In the genomic region with DNA sequence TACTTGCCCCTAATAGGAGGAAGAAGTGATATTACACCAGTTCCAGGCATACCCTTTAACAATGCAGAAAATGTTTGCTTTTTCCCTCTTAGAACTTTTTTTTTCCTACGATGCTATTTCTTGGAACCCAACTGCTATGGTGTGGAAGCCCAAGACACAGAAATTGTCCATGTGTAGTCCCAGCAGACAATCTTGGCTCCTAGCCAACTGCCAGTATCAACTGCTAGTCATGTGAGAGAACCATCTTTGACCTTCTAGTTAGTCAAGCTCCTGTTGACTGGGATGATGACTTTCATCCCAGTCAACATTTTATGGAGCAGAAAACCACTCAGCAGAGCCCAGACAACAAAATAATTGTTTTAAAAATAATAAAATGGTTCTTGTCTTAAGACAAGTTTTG, we compare ENCODE assay signal across 36 cellular contexts.
"Had no signal": no experiment of that assay in that cellular context is flagged by ENCODE, and none has a peak within 500 bp of the region (broad histone marks: within the 10 kb centered on the region; RNA-seq: fewer than 3 reads in every experiment).

No MANE protein-coding gene starts in this region.

- H3K9me3 Mint-ChIP-seq: activated CD4-positive, alpha-beta T cell treated with anti-CD3 and anti-CD28 coated beads, Interleukin-2, amount 10 ng/mL, durations not matched to agents 24 days and 14 days; activated T-helper 1 cell treated with anti-CD3 and anti-CD28 coated beads, Interleukin-12 subunit alpha, Interleukin-12 subunit beta, Interleukin-2, Interleukin-4 antibody, amounts not matched to agents 30 ng/mL and 10 ng/mL and 1 ng/mL, durations not matched to agents 14 hours and 24 hours and 36 hours; activated T-helper 17 cell treated with anti-CD3 and anti-CD28 coated beads, Interleukin-2, amount 50 U/mL, for 72 hours had no signal

- ATAC-seq: activated CD8-positive, alpha-beta T cell treated with anti-CD3 and anti-CD28 coated beads for 36 hours; activated naive CD4-positive, alpha-beta T cell treated with anti-CD3 and anti-CD28 coated beads, Interleukin-2, amount 50 U/mL, for 72 hours; activated T-cell treated with anti-CD3 and anti-CD28 coated beads, Interleukin-2, amount 50 U/mL, for 4 hours; activated T-cell treated with anti-CD3 and anti-CD28 coated beads, Interleukin-2, amount 50 U/mL, for 72 hours; activated T-helper 17 cell treated with anti-CD3 and anti-CD28 coated beads, Interleukin-2, amount 50 U/mL, for 72 hours; body of pancreas had no signal

- H3K27ac ChIP-seq: adrenal gland, body of pancreas, brain microvascular endothelial cell, breast epithelium, VCaP had no signal

- H3K27me3 Mint-ChIP-seq: activated B cell treated with CpG ODN at 0.5 μM for 24 hours; activated CD4-positive, alpha-beta memory T cell treated with anti-CD3 and anti-CD28 coated beads for 36 hours; activated CD4-positive, alpha-beta T cell treated with anti-CD3 and anti-CD28 coated beads, Interleukin-2, amount 10 ng/mL, durations not matched to agents 24 days and 14 days; activated CD8-positive, alpha-beta T cell treated with anti-CD3 and anti-CD28 coated beads for 36 hours; activated naive CD8-positive, alpha-beta T cell treated with anti-CD3 and anti-CD28 coated beads for 36 hours; activated T-helper 17 cell treated with anti-CD3 and anti-CD28 coated beads, Interleukin-2, amount 50 U/mL, for 72 hours had no signal

- FAIRE-seq: astrocyte, colon, TTC549 had no signal

- H3K4me1 ChIP-seq: adrenal gland, body of pancreas, breast epithelium had no signal

- DNase-seq: activated B cell treated with CpG ODN at 0.5 μM for 24 hours; activated CD4-positive, alpha-beta memory T cell treated with anti-CD3 and anti-CD28 coated beads for 36 hours; activated CD4-positive, alpha-beta T cell treated with anti-CD3 and anti-CD28 coated beads for 4 hours; activated CD4-positive, alpha-beta T cell treated with anti-CD3 and anti-CD28 coated beads, Interleukin-2, amount 10 ng/mL, durations not matched to agents 24 days and 14 days; activated CD4-positive, alpha-beta T cell treated with anti-CD3 and anti-CD28 coated beads, Interleukin-2, amount 50 U/mL, for 1 hour; activated CD4-positive, alpha-beta T cell treated with anti-CD3 and anti-CD28 coated beads, Interleukin-2, amount 50 U/mL, for 4 hours; activated CD4-positive, CD25-positive, alpha-beta regulatory T cell treated with anti-CD3 and anti-CD28 coated beads, Interleukin-2, amount 50 U/mL, for 72 hours; activated CD8-positive, alpha-beta memory T cell treated with anti-CD3 and anti-CD28 coated beads, Interleukin-2, amount 50 U/mL, for 4 hours; activated CD8-positive, alpha-beta T cell treated with anti-CD3 and anti-CD28 coated beads for 36 hours; activated effector memory CD4-positive, alpha-beta T cell treated with anti-CD3 and anti-CD28 coated beads, Interleukin-2, amount 50 U/mL, for 16 hours; activated gamma-delta T cell treated with Interleukin-2 at 50 U/mL for 16 hours; activated naive CD4-positive, alpha-beta T cell; activated naive CD4-positive, alpha-beta T cell treated with anti-CD3 and anti-CD28 coated beads for 36 hours; activated naive CD4-positive, alpha-beta T cell treated with anti-CD3 and anti-CD28 coated beads, Interleukin-2, amount 50 U/mL, for 16 hours; activated naive CD8-positive, alpha-beta T cell treated with anti-CD3 and anti-CD28 coated beads for 36 hours; activated T-cell treated with anti-CD3 and anti-CD28 coated beads for 4 hours; activated T-cell treated with anti-CD3 and anti-CD28 coated beads, Interleukin-2, amount 50 U/mL, for 1 hour; activated T-cell treated with anti-CD3 and anti-CD28 coated beads, Interleukin-2, amount 50 U/mL, for 4 hours; activated T-cell treated with anti-CD3 and anti-CD28 coated beads, Interleukin-2, amount 50 U/mL, for 72 hours; adrenal gland; amniotic stem cell; aorta; body of pancreas; brain microvascular endothelial cell; central memory CD4-positive, alpha-beta T cell; T-helper 2 cell; T-helper 9 cell had no signal

- H3K36me3 Mint-ChIP-seq: activated CD4-positive, alpha-beta memory T cell treated with anti-CD3 and anti-CD28 coated beads for 36 hours; activated naive CD4-positive, alpha-beta T cell treated with anti-CD3 and anti-CD28 coated beads, Interleukin-2, amount 50 U/mL, for 72 hours; activated naive CD8-positive, alpha-beta T cell treated with anti-CD3 and anti-CD28 coated beads for 36 hours had no signal

- H3K27ac Mint-ChIP-seq: activated B cell treated with CpG ODN at 0.5 μM for 24 hours; activated CD4-positive, alpha-beta memory T cell treated with anti-CD3 and anti-CD28 coated beads for 36 hours; activated CD4-positive, alpha-beta T cell treated with anti-CD3 and anti-CD28 coated beads, Interleukin-2, amount 10 ng/mL, durations not matched to agents 24 days and 14 days; activated CD8-positive, alpha-beta T cell treated with anti-CD3 and anti-CD28 coated beads for 36 hours; activated naive CD4-positive, alpha-beta T cell treated with anti-CD3 and anti-CD28 coated beads for 36 hours; activated naive CD4-positive, alpha-beta T cell treated with anti-CD3 and anti-CD28 coated beads, Interleukin-2, amount 50 U/mL, for 72 hours; activated naive CD8-positive, alpha-beta T cell treated with anti-CD3 and anti-CD28 coated beads for 36 hours; activated T-cell treated with anti-CD3 and anti-CD28 coated beads, Interleukin-2, amount 50 U/mL, for 72 hours; activated T-helper 1 cell treated with anti-CD3 and anti-CD28 coated beads, Interleukin-12 subunit alpha, Interleukin-12 subunit beta, Interleukin-2, Interleukin-4 antibody, amounts not matched to agents 30 ng/mL and 10 ng/mL and 1 ng/mL, durations not matched to agents 14 hours and 24 hours and 36 hours; activated T-helper 17 cell treated with anti-CD3 and anti-CD28 coated beads, Interleukin-2, amount 50 U/mL, for 72 hours; T-helper 2 cell treated with Interferon-gamma antibody and Interleukin-4, amounts not matched to agents 5 μg/mL and 100 μg/mL, for 36 hours had no signal

- H3K4me3 Mint-ChIP-seq: activated B cell treated with CpG ODN at 0.5 μM for 24 hours; activated CD4-positive, alpha-beta memory T cell treated with anti-CD3 and anti-CD28 coated beads for 36 hours; activated CD4-positive, alpha-beta T cell treated with anti-CD3 and anti-CD28 coated beads, Interleukin-2, amount 10 ng/mL, durations not matched to agents 24 days and 14 days; activated CD8-positive, alpha-beta T cell treated with anti-CD3 and anti-CD28 coated beads for 36 hours; activated naive CD4-positive, alpha-beta T cell treated with anti-CD3 and anti-CD28 coated beads for 36 hours; activated naive CD8-positive, alpha-beta T cell treated with anti-CD3 and anti-CD28 coated beads for 36 hours; activated T-cell treated with anti-CD3 and anti-CD28 coated beads, Interleukin-2, amount 50 U/mL, for 4 hours; activated T-cell treated with anti-CD3 and anti-CD28 coated beads, Interleukin-2, amount 50 U/mL, for 72 hours; activated T-helper 1 cell treated with anti-CD3 and anti-CD28 coated beads, Interleukin-12 subunit alpha, Interleukin-12 subunit beta, Interleukin-2, Interleukin-4 antibody, amounts not matched to agents 30 ng/mL and 10 ng/mL and 1 ng/mL, durations not matched to agents 14 hours and 24 hours and 36 hours; activated T-helper 17 cell treated with anti-CD3 and anti-CD28 coated beads, Interleukin-2, amount 50 U/mL, for 72 hours; T-helper 2 cell treated with Interferon-gamma antibody and Interleukin-4, amounts not matched to agents 5 μg/mL and 100 μg/mL, for 36 hours had no signal

- H3K27me3 ChIP-seq: adrenal gland, body of pancreas, brain microvascular endothelial cell, breast epithelium had no signal

- H3K4me1 Mint-ChIP-seq: activated B cell treated with CpG ODN at 0.5 μM for 24 hours; activated CD4-positive, alpha-beta T cell treated with anti-CD3 and anti-CD28 coated beads, Interleukin-2, amount 10 ng/mL, durations not matched to agents 24 days and 14 days; activated naive CD8-positive, alpha-beta T cell treated with anti-CD3 and anti-CD28 coated beads for 36 hours; activated T-helper 17 cell treated with anti-CD3 and anti-CD28 coated beads, Interleukin-2, amount 50 U/mL, for 72 hours had no signal

- H3K36me3 ChIP-seq: adrenal gland, brain microvascular endothelial cell, breast epithelium had no signal

- H3K4me3 ChIP-seq: adrenal gland, body of pancreas, breast epithelium had no signal

- H3K9me3 ChIP-seq: adrenal gland, body of pancreas had no signal
